28 cellular contexts compared by ENCODE assay signal in the genomic region with DNA sequence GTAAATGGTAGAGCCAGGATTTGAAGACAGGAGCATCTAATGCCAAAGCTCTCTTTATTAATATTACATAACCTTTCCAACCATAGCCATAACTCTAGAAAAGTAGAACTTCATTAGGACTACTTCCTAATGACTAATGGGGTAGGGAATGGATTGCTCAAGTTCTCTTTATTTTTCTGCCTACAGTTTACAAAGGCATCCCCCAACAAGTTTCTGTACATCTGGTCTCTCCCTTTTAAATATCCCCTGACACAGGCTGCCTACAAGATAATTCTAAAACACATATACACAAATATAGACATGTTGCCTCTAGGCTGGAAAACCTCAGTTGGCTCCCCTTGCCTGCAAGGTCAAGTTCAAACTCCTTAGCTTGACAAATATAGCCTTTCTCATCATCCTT.
"Had no signal": no experiment of that assay in that cellular context is flagged by ENCODE, and none has a peak within 500 bp of the region (broad histone marks: within the 10 kb centered on the region; RNA-seq: fewer than 3 reads in every experiment).

No MANE protein-coding gene starts in this region.

- H3K4me1 ChIP-seq: uterus had no signal

- H3K4me1 Mint-ChIP-seq: immature natural killer cell; memory B cell; naive B cell; stimulated activated naive CD8-positive, alpha-beta T cell treated with anti-CD3 and anti-CD28 coated beads, Interleukin-15, amount 100 ng/mL, for 72 hours had no signal

- H3K36me3 ChIP-seq: esophagus squamous epithelium, neutrophil, right lobe of liver, suprapubic skin, transverse colon, upper lobe of right lung, uterus had no signal

- H3K27me3 ChIP-seq: esophagus squamous epithelium, right lobe of liver, transverse colon, upper lobe of right lung, uterus had no signal

- H3K9me3 ChIP-seq: esophagus squamous epithelium, mucosa of descending colon, neutrophil, right lobe of liver, suprapubic skin, transverse colon, upper lobe of right lung, uterus had no signal

- H3K9me3 Mint-ChIP-seq: endodermal cell had no signal

- H3K27ac ChIP-seq: esophagus squamous epithelium, neutrophil, parathyroid adenoma, right lobe of liver, suprapubic skin, transverse colon, upper lobe of right lung, uterus had no signal

- H3K36me3 Mint-ChIP-seq: immature natural killer cell; memory B cell; mesothelial cell of epicardium; naive B cell; natural killer cell treated with Interleukin-12 subunit alpha and Interleukin-12 subunit beta and Interleukin-15 and Interleukin-18, amount 100 ng/mL, for 72 hours had no signal

- H3K4me3 ChIP-seq: esophagus squamous epithelium, lung, mucosa of descending colon, right lobe of liver, suprapubic skin, transverse colon, upper lobe of right lung, uterus had no signal

- DNase-seq: effector CD8-positive, alpha-beta T cell; endodermal cell; esophagus squamous epithelium; hypothalamus; immature natural killer cell; kidney; mucosa of descending colon; naive B cell; right lobe of liver; small intestine; stimulated activated CD4-positive, alpha-beta T cell treated with anti-CD3 and anti-CD28 coated beads, Interleukin-12 subunit alpha, Interleukin-12 subunit beta, amount 100 ng/mL, for 4 hours; stimulated activated CD4-positive, alpha-beta T cell treated with anti-CD3 and anti-CD28 coated beads, Interleukin-1b, Interleukin-23, amount 100 ng/mL, for 48 hours; stimulated activated CD4-positive, alpha-beta T cell treated with anti-CD3 and anti-CD28 coated beads, Interleukin-4, amount 100 ng/mL, for 1 hour; stimulated activated CD8-positive, alpha-beta memory T cell treated with anti-CD3 and anti-CD28 coated beads, Interleukin-4, amount 100 ng/mL, for 48 hours; stimulated activated naive CD4-positive, alpha-beta T cell; stimulated activated naive CD8-positive, alpha-beta T cell treated with anti-CD3 and anti-CD28 coated beads, Interleukin-15, amount 100 ng/mL, for 72 hours; transverse colon; upper lobe of right lung; uterus had no signal

- H3K27ac Mint-ChIP-seq: endodermal cell; immature natural killer cell; memory B cell; mesothelial cell of epicardium; natural killer cell treated with Interleukin-12 subunit alpha and Interleukin-12 subunit beta and Interleukin-15 and Interleukin-18, amount 100 ng/mL, for 72 hours; progenitor cell of endocrine pancreas; stimulated activated naive CD8-positive, alpha-beta T cell treated with anti-CD3 and anti-CD28 coated beads, Interleukin-15, amount 100 ng/mL, for 72 hours had no signal

- H3K4me3 Mint-ChIP-seq: endodermal cell; immature natural killer cell; memory B cell; mesothelial cell of epicardium; naive B cell; natural killer cell treated with Interleukin-12 subunit alpha and Interleukin-12 subunit beta and Interleukin-15 and Interleukin-18, amount 100 ng/mL, for 72 hours; neural crest cell; stimulated activated naive CD8-positive, alpha-beta T cell treated with anti-CD3 and anti-CD28 coated beads, Interleukin-15, amount 100 ng/mL, for 72 hours had no signal
